1 cellular context compared by ENCODE assay signal in genomic region chr1:54054438-54054749, GRCh38.
TF ChIP-seq lines count a peak whose summit lies in the region.

No MANE protein-coding gene starts in this region.

TF ChIP-seq in endothelial cell of umbilical vein, 7 proteins besides CTCF, POLR2A, EP300 and RAD21:
- no peak for TF ChIP-seq JUN (IDR thresholded peaks at IDR 0.05; ENCODE audit: borderline replicate concordance, insufficient read depth, insufficient read length, low read depth)
- no peak for TF ChIP-seq EZH2 (IDR thresholded peaks at IDR 0.05; ENCODE audit: borderline replicate concordance, low read depth, low read length, severe bottlenecking)
- TF ChIP-seq MYC (IDR thresholded peaks at IDR 0.05; ENCODE audit: low read depth, low read length): no peak
- TF ChIP-seq POLR2AphosphoS5 (IDR thresholded peaks at IDR 0.05; ENCODE audit: insufficient read depth, low read depth, low read length): no peak
- TF ChIP-seq FOS (IDR thresholded peaks at IDR 0.05; ENCODE audit: borderline replicate concordance, insufficient read depth, low read length): no peak
- TF ChIP-seq, protein P1, sequence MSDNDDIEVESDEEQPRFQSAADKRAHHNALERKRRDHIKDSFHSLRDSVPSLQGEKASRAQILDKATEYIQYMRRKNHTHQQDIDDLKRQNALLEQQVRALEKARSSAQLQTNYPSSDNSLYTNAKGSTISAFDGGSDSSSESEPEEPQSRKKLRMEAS (IDR thresholded peaks at IDR 0.05; ENCODE audit: insufficient read depth, insufficient read length): no peak
- TF ChIP-seq GATA2 (IDR thresholded peaks at IDR 0.05; ENCODE audit: insufficient read depth, insufficient read length, low read depth, low read length): no peak
